30 cellular contexts compared by ENCODE assay signal in the genomic region with DNA sequence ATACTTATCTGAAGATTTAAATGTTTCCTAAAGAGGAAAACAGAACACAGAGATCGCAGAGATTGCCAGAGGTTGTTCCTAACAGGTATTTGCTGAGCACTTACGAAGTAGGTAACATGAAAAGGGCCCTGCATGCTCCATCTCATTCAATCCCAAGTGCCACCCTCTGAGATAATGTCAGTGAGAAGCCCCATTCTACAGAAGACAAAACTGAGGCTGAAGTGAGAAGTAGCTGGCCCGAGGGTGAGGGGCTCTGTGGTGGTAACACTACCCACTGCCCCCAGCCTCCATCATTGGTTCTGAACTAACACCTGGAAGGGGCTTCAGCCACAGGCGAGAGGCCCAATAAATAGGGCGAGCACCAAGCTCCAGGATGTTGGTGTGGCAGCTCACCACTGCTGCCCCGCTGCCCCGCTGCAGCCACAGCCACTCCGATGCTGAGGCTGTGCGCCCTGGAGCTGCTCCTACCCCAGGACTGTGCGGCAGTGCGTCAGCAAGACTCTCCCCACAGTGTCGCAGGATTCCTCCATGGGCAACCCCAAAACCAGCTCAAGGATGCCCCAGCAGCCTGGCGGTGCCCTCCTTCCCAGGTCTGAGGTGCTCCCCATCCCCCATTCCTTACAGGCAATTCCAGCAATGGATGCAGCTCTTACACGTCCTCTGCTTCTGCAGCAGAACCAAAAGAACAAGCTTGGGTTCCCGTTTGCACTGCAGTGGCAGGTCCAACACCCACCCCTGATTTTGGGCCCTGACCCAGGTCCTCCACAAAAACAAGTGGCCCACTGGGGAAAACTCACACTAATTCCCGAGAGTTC. TPM values are rescaled to one million over a fixed set of nuclear protein-coding genes. Genes with fewer than 3 reads are reported as not detected.
"Had no signal": no experiment of that assay in that cellular context is flagged by ENCODE, and none has a peak within 500 bp of the region (broad histone marks: within the 10 kb centered on the region; RNA-seq: fewer than 3 reads in every experiment).

No MANE protein-coding gene starts in this region.

- H3K4me1 ChIP-seq: SJCRH30 had no signal

- H3K9me3 ChIP-seq: SJCRH30 had no signal

- H3K27ac ChIP-seq: SJCRH30, SK-N-MC, WERI-Rb-1 had no signal

- ATAC-seq: activated CD8-positive, alpha-beta memory T cell treated with anti-CD3 and anti-CD28 coated beads, Interleukin-2, amount 10 ng/mL, durations not matched to agents 7 days and 5 days; activated naive CD8-positive, alpha-beta T cell treated with anti-CD3 and anti-CD28 coated beads, Interleukin-2, amount 50 U/mL, for 24 hours; Panc1; T-cell; T-helper 17 cell had no signal

- H3K27me3 ChIP-seq: SJCRH30 had no signal

- DNase-seq: activated CD4-positive, alpha-beta memory T cell treated with anti-CD3 and anti-CD28 coated beads, Interleukin-2, amount 10 ng/mL, durations not matched to agents 7 days and 5 days; activated CD4-positive, alpha-beta T cell treated with anti-CD3 and anti-CD28 coated beads for 1 hour; activated CD4-positive, alpha-beta T cell treated with anti-CD3 and anti-CD28 coated beads for 48 hours; activated CD4-positive, CD25-positive, alpha-beta regulatory T cell; activated CD8-positive, alpha-beta memory T cell treated with anti-CD3 and anti-CD28 coated beads for 24 hours; activated CD8-positive, alpha-beta memory T cell treated with anti-CD3 and anti-CD28 coated beads, Interleukin-2, amount 10 ng/mL, durations not matched to agents 7 days and 5 days; activated CD8-positive, alpha-beta memory T cell treated with anti-CD3 and anti-CD28 coated beads, Interleukin-2, amount 50 U/mL, for 48 hours; activated effector memory CD4-positive, alpha-beta T cell treated with Interleukin-2 at 50 U/mL for 16 hours; activated naive CD4-positive, alpha-beta T cell treated with anti-CD3 and anti-CD28 coated beads, Interleukin-2, amount 10 ng/mL, durations not matched to agents 7 days and 5 days; activated naive CD8-positive, alpha-beta T cell treated with anti-CD3 and anti-CD28 coated beads, Interleukin-2, amount 50 U/mL, for 24 hours; activated T-cell treated with anti-CD3 and anti-CD28 coated beads, Interleukin-2, amount 50 U/mL, for 48 hours; anterior cingulate cortex; cerebellar nuclear complex; NCI-H1105; NCI-H1417 treated with DMSO at 0.1 percent for 48 hours; NCI-H187 treated with DMSO at 0.1 percent for 48 hours; NCI-H2081 treated with DMSO at 0.1 percent for 48 hours; NCI-H226; NCI-H446 treated with DMSO at 0.1 percent for 48 hours; NCI-H524; NCI-H69; SHP77; SJCRH30; T-cell; T-helper 17 cell; T-helper 9 cell; WERI-Rb-1 had no signal

- H3K4me3 ChIP-seq: SJCRH30, SK-N-MC had no signal

RNA-seq across cellular contexts. Expression of a gene that starts 20.5 kb away (rescaled TPM):
- total RNA-seq: M059J had no signal
